ENCODE assay signal across 15 cellular contexts in the genomic region with DNA sequence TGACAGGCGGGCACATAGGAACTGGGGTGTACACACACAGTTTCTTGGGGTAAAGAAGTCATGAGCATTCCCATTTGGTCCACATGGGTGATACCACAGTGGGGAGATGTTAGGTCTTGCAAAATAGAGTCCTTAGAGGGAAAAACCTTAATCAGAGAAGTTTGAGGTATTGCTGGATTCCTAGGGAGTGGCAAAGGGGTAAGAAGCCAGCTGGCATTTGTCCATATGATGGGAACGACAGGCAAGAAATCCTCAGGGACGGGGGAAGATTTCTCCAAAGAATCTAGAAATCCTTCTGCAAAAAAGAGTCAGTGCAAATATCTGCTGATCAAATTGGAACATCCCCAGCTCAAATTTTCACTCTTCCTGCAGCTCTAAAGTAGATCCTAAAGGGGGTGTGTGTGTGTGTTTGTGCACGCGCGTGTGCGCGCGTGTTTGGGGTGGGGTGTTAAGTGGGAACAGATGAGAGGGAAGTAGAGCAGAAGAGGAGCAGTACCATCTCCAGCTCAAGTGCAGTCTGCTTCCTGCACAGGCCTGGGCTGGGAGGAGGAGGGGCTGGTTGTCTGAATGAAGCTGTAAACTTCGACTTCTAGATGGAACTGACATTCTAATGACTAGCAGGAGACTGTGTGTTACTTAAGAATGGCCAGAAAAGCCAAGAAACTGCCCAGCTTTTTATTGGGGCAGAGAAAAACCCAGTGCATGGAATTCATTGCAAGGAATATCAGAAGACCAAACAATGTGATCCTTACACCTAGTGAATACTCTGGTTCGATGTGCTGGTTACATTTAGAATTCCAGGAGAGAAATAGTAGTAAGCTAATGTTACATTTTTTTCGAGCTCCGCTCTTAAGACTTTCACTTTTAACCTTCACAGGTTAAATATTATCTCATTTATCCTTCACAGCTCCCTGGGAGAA.
DNase-seq lines count a peak whose midpoint lies in the region; ATAC-seq, FAIRE-seq and TF ChIP-seq lines count a peak whose summit lies in the region.
"Had no signal": no experiment of that assay in that cellular context is flagged by ENCODE, and none has a peak within 500 bp of the region (broad histone marks: within the 10 kb centered on the region; RNA-seq: fewer than 3 reads in every experiment).

No MANE protein-coding gene starts in this region.

- no peak overlapping the region for H4K91ac ChIP-seq in trophoblast cell (ENCODE audit: low read depth, low read length)

- no peak overlapping the region for H3K14ac ChIP-seq in trophoblast cell (ENCODE audit: low read length)

- peaks cover 15% of the 10 kb centered on the region for H3K36me3 Mint-ChIP-seq in activated CD4-positive, alpha-beta T cell treated with anti-CD3 and anti-CD28 coated beads, Interleukin-2, amount 10 ng/mL, durations not matched to agents 7 days and 5 days (ENCODE audit: low read depth)

- peaks cover 4% of the 10 kb centered on the region for H3K4me1 ChIP-seq in hepatocyte (ENCODE audit: insufficient read depth)
- peaks cover 3 to 6% of the 10 kb centered on the region in 2 donors for H3K4me1 ChIP-seq in small intestine (ENCODE audit: control insufficient read depth in 2 of 2, insufficient read depth in 1 of 2, low read depth in 1 of 2, low read length in 1 of 2)
- H3K4me1 ChIP-seq in trophoblast cell (ENCODE audit: control insufficient read depth in 1 of 2, insufficient read depth in 2 of 2, low read length in 2 of 2): no peaks in the 10 kb centered on the region
- H3K4me1 ChIP-seq: adrenal gland, esophagus muscularis mucosa, stomach had no signal

- H3K4ac ChIP-seq in trophoblast cell (ENCODE audit: low read depth, low read length): no peak overlapping the region

- no peak overlapping the region for H3K23ac ChIP-seq in trophoblast cell (ENCODE audit: low read length)

- no peaks in the 10 kb centered on the region for H3K27me3 Mint-ChIP-seq in activated CD4-positive, alpha-beta T cell treated with anti-CD3 and anti-CD28 coated beads, Interleukin-2, amount 10 ng/mL, durations not matched to agents 7 days and 5 days
- H3K27me3 Mint-ChIP-seq in stimulated activated naive CD8-positive, alpha-beta T cell treated with anti-CD3 and anti-CD28 coated beads, Interleukin-15, amount 100 ng/mL, for 72 hours: no peaks in the 10 kb centered on the region

- H3K18ac ChIP-seq in trophoblast cell (ENCODE audit: low read length): no peak overlapping the region

- peak overlapping the region; percentile 26 for H3K4me2 ChIP-seq in hepatocyte
- H3K4me2 ChIP-seq in trophoblast cell (ENCODE audit: low read length): no peak overlapping the region

- H3K4me3 Mint-ChIP-seq in activated CD4-positive, alpha-beta T cell treated with anti-CD3 and anti-CD28 coated beads, Interleukin-2, amount 10 ng/mL, durations not matched to agents 7 days and 5 days: no peak overlapping the region
- H3K4me3 Mint-ChIP-seq in stimulated activated naive CD8-positive, alpha-beta T cell treated with anti-CD3 and anti-CD28 coated beads, Interleukin-15, amount 100 ng/mL, for 72 hours: no peak overlapping the region

- peak overlapping the region; percentile 9 for H3K27ac Mint-ChIP-seq in activated CD4-positive, alpha-beta T cell treated with anti-CD3 and anti-CD28 coated beads, Interleukin-2, amount 10 ng/mL, durations not matched to agents 7 days and 5 days
- no peak overlapping the region for H3K27ac Mint-ChIP-seq in stimulated activated naive CD8-positive, alpha-beta T cell treated with anti-CD3 and anti-CD28 coated beads, Interleukin-15, amount 100 ng/mL, for 72 hours

- no peak overlapping the region for H3K4me3 ChIP-seq in hepatocyte
- H3K4me3 ChIP-seq in small intestine (ENCODE audit: low read depth in 1 of 2, low read length in 2 of 2): no peak overlapping the region
- H3K4me3 ChIP-seq in trophoblast cell (ENCODE audit: low read depth, low read length): no peak overlapping the region
- H3K4me3 ChIP-seq: adrenal gland, coronary artery, esophagus muscularis mucosa, lung, skin epidermis, stomach had no signal

- no peaks in the 10 kb centered on the region for H4K20me1 ChIP-seq in hepatocyte (ENCODE audit: insufficient read depth, poor library complexity, severe bottlenecking)

- no peak overlapping the region for H2AK5ac ChIP-seq in trophoblast cell (ENCODE audit: low read length)

- H4K8ac ChIP-seq in trophoblast cell (ENCODE audit: low read depth, low read length): no peak overlapping the region

- POLR2A ChIA-PET in activated CD4-positive, alpha-beta T cell treated with anti-CD3 and anti-CD28 coated beads, Interleukin-2, amount 10 ng/mL, durations not matched to agents 7 days and 5 days (lab: Charles Lee): no interaction called here
- POLR2A ChIA-PET in RWPE1 (lab: Yijun Ruan, JAX; ENCODE audit: low non-redundant PET): no interaction called here

- no peak overlapping the region for H4K12ac ChIP-seq in trophoblast cell (ENCODE audit: low read depth, low read length)

- H3K36me3 ChIP-seq in hepatocyte (replicated peaks; ENCODE audit: insufficient read depth, low read depth) (no peaks in the 10 kb centered on the region), small intestine (ENCODE audit: control insufficient read depth in 2 of 2, insufficient read depth in 2 of 2, low read length in 2 of 2) (no peaks in the 10 kb centered on the region), trophoblast cell (ENCODE audit: control insufficient read depth in 1 of 2, insufficient read depth in 2 of 2, low read length in 2 of 2) (no peaks in the 10 kb centered on the region)
- H3K36me3 ChIP-seq: adrenal gland, esophagus muscularis mucosa, stomach had no signal

- H3K27ac ChIP-seq in RWPE1 (peak overlapping the region; percentile 73), hepatocyte (peak overlapping the region; percentile 5), small intestine (ENCODE audit: low read depth in 1 of 2, low read length in 1 of 2) (no peak overlapping the region), trophoblast cell (ENCODE audit: low read depth, low read length) (no peak overlapping the region)
- H3K27ac ChIP-seq: adrenal gland, coronary artery, esophagus muscularis mucosa, stomach had no signal

- H2BK5ac ChIP-seq in trophoblast cell (ENCODE audit: low read depth, low read length, poor library complexity): no peak overlapping the region

- CTCF ChIA-PET in activated CD4-positive, alpha-beta T cell treated with anti-CD3 and anti-CD28 coated beads, Interleukin-2, amount 10 ng/mL, durations not matched to agents 7 days and 5 days (lab: Charles Lee): interaction anchor here (0.9 to 1.2 kb wide), 4 partner anchors 10 to 282 kb away, joined by 3 to 5 read pairs (median 3); no protein-coding TSS in a partner anchor
- CTCF ChIA-PET in RWPE1 (lab: Yijun Ruan, JAX): no interaction called here

- H3K79me1 ChIP-seq in trophoblast cell (ENCODE audit: low read length): no peaks in the 10 kb centered on the region

- WGBS in hepatocyte (ENCODE audit: low lambda C conversion rate, missing lambda C conversion rate): 62% methylated on average over 13 of the region's 13 CpGs
- 30 to 40% (median 35%) methylated on average over 13 of the region's 13 CpGs for WGBS in small intestine, 3 donors
- WGBS in trophoblast cell (ENCODE audit: extremely low coverage, insufficient coverage, insufficient read length): 98% methylated on average over 6 of the region's 13 CpGs

- H2BK120ac ChIP-seq in trophoblast cell (ENCODE audit: insufficient read depth, low read length, poor library complexity): no peak overlapping the region

- peaks cover 29% of the 10 kb centered on the region for H3K4me1 Mint-ChIP-seq in activated CD4-positive, alpha-beta T cell treated with anti-CD3 and anti-CD28 coated beads, Interleukin-2, amount 10 ng/mL, durations not matched to agents 7 days and 5 days
- peaks cover 31% of the 10 kb centered on the region for H3K4me1 Mint-ChIP-seq in stimulated activated naive CD8-positive, alpha-beta T cell treated with anti-CD3 and anti-CD28 coated beads, Interleukin-15, amount 100 ng/mL, for 72 hours

- no peaks in the 10 kb centered on the region for H3K9me2 ChIP-seq in hepatocyte (replicated peaks; ENCODE audit: insufficient read depth)

- H3K9me3 ChIP-seq in hepatocyte (ENCODE audit: low read depth): no peaks in the 10 kb centered on the region
- H3K9me3 ChIP-seq in small intestine (ENCODE audit: control insufficient read depth, low read depth): no peaks in the 10 kb centered on the region
- H3K9me3 ChIP-seq in trophoblast cell (ENCODE audit: insufficient read depth, low read depth, low read length): no peaks in the 10 kb centered on the region
- H3K9me3 ChIP-seq: adrenal gland, esophagus muscularis mucosa, stomach had no signal

- no peak for FAIRE-seq in small intestine (lab: Jason Lieb, UNC)

- H2AFZ ChIP-seq in hepatocyte (no peak overlapping the region), trophoblast cell (ENCODE audit: insufficient read depth, low read length, poor library complexity) (no peak overlapping the region)

- ATAC-seq in GM21737 (IDR thresholded peaks at IDR 0.05; ENCODE audit: unreplicated experiment): no peak
- no peak for ATAC-seq in stimulated activated naive CD8-positive, alpha-beta T cell treated with anti-CD3 and anti-CD28 coated beads, Interleukin-15, amount 100 ng/mL, for 72 hours

- no peak overlapping the region for H3K9ac ChIP-seq in trophoblast cell (ENCODE audit: low read length)

- peaks cover 23% of the 10 kb centered on the region for H3K9me3 Mint-ChIP-seq in activated CD4-positive, alpha-beta T cell treated with anti-CD3 and anti-CD28 coated beads, Interleukin-2, amount 10 ng/mL, durations not matched to agents 7 days and 5 days
- H3K9me3 Mint-ChIP-seq in stimulated activated naive CD8-positive, alpha-beta T cell treated with anti-CD3 and anti-CD28 coated beads, Interleukin-15, amount 100 ng/mL, for 72 hours: peaks cover 8 to 14% of the 10 kb centered on the region in 2 donors

- no peak for DNase-seq in activated CD4-positive, alpha-beta T cell treated with anti-CD3 and anti-CD28 coated beads, Interleukin-2, amount 10 ng/mL, durations not matched to agents 7 days and 5 days
- no peak for DNase-seq in activated CD4-positive, alpha-beta T cell treated with anti-CD3 and anti-CD28 coated beads, Interleukin-2, amount 50 U/mL, for 48 hours
- DNase-seq in RWPE1 (ENCODE audit: low spot score): no peak
- DNase-seq in hepatocyte (ENCODE audit: low spot score): peak; percentile 45
- DNase-seq in small intestine: peak; percentile 28
- DNase-seq in stimulated activated naive CD8-positive, alpha-beta T cell treated with anti-CD3 and anti-CD28 coated beads, Interleukin-15, amount 100 ng/mL, for 72 hours: no peak
- no peak for DNase-seq in trophoblast cell
- DNase-seq: adrenal gland, NCI-H2081 treated with DMSO at 0.1 percent for 48 hours, stomach had no signal

- H3K27me3 ChIP-seq in hepatocyte (no peaks in the 10 kb centered on the region), small intestine (ENCODE audit: control insufficient read depth in 2 of 2, insufficient read depth in 2 of 2, low read length in 2 of 2) (no peaks in the 10 kb centered on the region), trophoblast cell (ENCODE audit: insufficient read depth, low read length) (no peaks in the 10 kb centered on the region)
- H3K27me3 ChIP-seq: adrenal gland had no signal

- TF ChIP-seq CTCF in RWPE1 (conservative IDR thresholded peaks at IDR 0.05; ENCODE audit: low read depth): no peak
- TF ChIP-seq CTCF in hepatocyte (IDR thresholded peaks at IDR 0.05; ENCODE audit: poor library complexity): no peak

- no peaks in the 10 kb centered on the region for H3K79me2 ChIP-seq in hepatocyte
- no peaks in the 10 kb centered on the region for H3K79me2 ChIP-seq in trophoblast cell (ENCODE audit: control insufficient read depth, insufficient read depth, low read length, poor library complexity)

- no peak overlapping the region for H2BK12ac ChIP-seq in trophoblast cell (ENCODE audit: low read length)

Comparison
In these comparisons a context has a peak if more than half of its experiments do, and no peak if none do; other contexts are left out.
1. DNase-seq: peak in hepatocyte (single experiment) and small intestine (single experiment); none in activated CD4-positive, alpha-beta T cell treated with anti-CD3 and anti-CD28 coated beads, Interleukin-2, amount 10 ng/mL, durations not matched to agents 7 days and 5 days (single experiment), activated CD4-positive, alpha-beta T cell treated with anti-CD3 and anti-CD28 coated beads, Interleukin-2, amount 50 U/mL, for 48 hours (0 of 2), RWPE1 (single experiment), stimulated activated naive CD8-positive, alpha-beta T cell treated with anti-CD3 and anti-CD28 coated beads, Interleukin-15, amount 100 ng/mL, for 72 hours (0 of 2) and trophoblast cell (0 of 2).
2. H3K27ac ChIP-seq: peak in RWPE1 (single experiment) and hepatocyte (single experiment); none in small intestine (0 of 2) and trophoblast cell (single experiment).